Comparison of ENCODE assay signal across 10 cellular contexts in genomic region chr1:172143384-172144025, GRCh38.
DNase-seq lines count a peak whose midpoint lies in the region; TF ChIP-seq lines count a peak whose summit lies in the region.
"Had no signal": no experiment of that assay in that cellular context is flagged by ENCODE, and none has a peak within 500 bp of the region (broad histone marks: within the 10 kb centered on the region; RNA-seq: fewer than 3 reads in every experiment).

No MANE protein-coding gene starts in this region.

- H3K27me3 Mint-ChIP-seq in activated T-helper 2 cell treated with anti-CD3 and anti-CD28 coated beads, Interferon-gamma antibody, Interleukin-2, Interleukin-4, amounts not matched to agents 10 μg/mL and 5 μg/mL and 100 μg/mL, durations not matched to agents 14 hours and 24 hours and 36 hours (ENCODE audit: low read depth), result no peaks in the 10 kb centered on the region

- H3K4me1 Mint-ChIP-seq in activated T-helper 2 cell treated with anti-CD3 and anti-CD28 coated beads, Interferon-gamma antibody, Interleukin-2, Interleukin-4, amounts not matched to agents 10 μg/mL and 5 μg/mL and 100 μg/mL, durations not matched to agents 14 hours and 24 hours and 36 hours (ENCODE audit: low read depth), result peaks cover 13% of the 10 kb centered on the region

- no peaks in the 10 kb centered on the region for H3K36me3 Mint-ChIP-seq in activated T-helper 2 cell treated with anti-CD3 and anti-CD28 coated beads, Interferon-gamma antibody, Interleukin-2, Interleukin-4, amounts not matched to agents 10 μg/mL and 5 μg/mL and 100 μg/mL, durations not matched to agents 14 hours and 24 hours and 36 hours (ENCODE audit: low read depth)
- H3K36me3 Mint-ChIP-seq: natural killer cell treated with Interleukin-12 subunit alpha and Interleukin-12 subunit beta and Interleukin-15 and Interleukin-18, amount 100 ng/mL, for 72 hours had no signal

- no peaks in the 10 kb centered on the region for H3K27me3 ChIP-seq in spleen (replicated peaks in 1 of 7)

- CTCF ChIA-PET in HEK293 (lab: Yijun Ruan, JAX), result no interaction called here

- WGBS in spleen, 5 donors, result 46 to 62% (median 58%) methylated on average over 3 of the region's 3 CpGs

- DNase-seq in cardiac fibroblast (ENCODE audit: low read depth in 2 of 2), result peak; percentile 84 to 94
- DNase-seq in left kidney (ENCODE audit: low read depth, low spot score), result peak; percentile 59
- DNase-seq in spleen, result no peak
- DNase-seq in AG20443 (ENCODE audit: low spot score), result no peak
- no peak for DNase-seq in activated CD4-positive, alpha-beta T cell treated with anti-CD3 and anti-CD28 coated beads for 1 hour
- no peak for DNase-seq in activated T-helper 2 cell treated with anti-CD3 and anti-CD28 coated beads, Interferon-gamma antibody, Interleukin-2, Interleukin-4, amounts not matched to agents 10 μg/mL and 5 μg/mL and 100 μg/mL, durations not matched to agents 14 hours and 24 hours and 36 hours (ENCODE audit: low spot score)
- DNase-seq in retina, result no peak
- DNase-seq: activated CD4-positive, alpha-beta T cell treated with anti-CD3 and anti-CD28 coated beads, Interleukin-2, amount 50 U/mL, for 48 hours had no signal

- no peak overlapping the region for H3K27ac Mint-ChIP-seq in activated T-helper 2 cell treated with anti-CD3 and anti-CD28 coated beads, Interferon-gamma antibody, Interleukin-2, Interleukin-4, amounts not matched to agents 10 μg/mL and 5 μg/mL and 100 μg/mL, durations not matched to agents 14 hours and 24 hours and 36 hours
- H3K27ac Mint-ChIP-seq: natural killer cell treated with Interleukin-12 subunit alpha and Interleukin-12 subunit beta and Interleukin-15 and Interleukin-18, amount 100 ng/mL, for 72 hours had no signal

- H3K4me3 Mint-ChIP-seq in activated T-helper 2 cell treated with anti-CD3 and anti-CD28 coated beads, Interferon-gamma antibody, Interleukin-2, Interleukin-4, amounts not matched to agents 10 μg/mL and 5 μg/mL and 100 μg/mL, durations not matched to agents 14 hours and 24 hours and 36 hours (ENCODE audit: low read depth), result no peak overlapping the region
- H3K4me3 Mint-ChIP-seq: natural killer cell treated with Interleukin-12 subunit alpha and Interleukin-12 subunit beta and Interleukin-15 and Interleukin-18, amount 100 ng/mL, for 72 hours had no signal

- H3K27ac ChIP-seq in HEK293 (ENCODE audit: extremely low read depth, low read depth, low read length), result no peak overlapping the region
- peak overlapping the region; percentile 64 to 94 (median 86) for H3K27ac ChIP-seq in spleen

- H3K36me3 ChIP-seq in HEK293 (ENCODE audit: control insufficient read depth in 2 of 2, insufficient read depth in 1 of 2, low read length in 2 of 2) (no peaks in the 10 kb centered on the region), spleen (no peaks in the 10 kb centered on the region)

- H3K9me3 ChIP-seq in HEK293 (ENCODE audit: control insufficient read depth, insufficient read depth, low read depth, low read length), result no peaks in the 10 kb centered on the region
- no peaks in the 10 kb centered on the region for H3K9me3 ChIP-seq in spleen

- no peak for TF ChIP-seq CTCF in HEK293 (tag by site-specific recombination; IDR thresholded peaks at IDR 0.05)
- TF ChIP-seq CTCF in cardiac fibroblast (IDR thresholded peaks at IDR 0.05; ENCODE audit: low read depth, low read length), result no peak
- TF ChIP-seq CTCF in spleen (IDR thresholded peaks at IDR 0.05 in 8 of 11, conservative IDR thresholded peaks at IDR 0.05 in 3 of 11), result no peak

- H3K4me1 ChIP-seq in HEK293 (ENCODE audit: control insufficient read depth, insufficient read depth, low read length) (no peaks in the 10 kb centered on the region), spleen (peaks cover 0 to 12% (median 2%) of the 10 kb centered on the region in 6 donors)

- intact Hi-C loops in spleen (cut with DNase I; ENCODE audit: low total_unique reads), result no loop called here
- intact Hi-C loops in activated T-helper 2 cell treated with anti-CD3 and anti-CD28 coated beads, Interferon-gamma antibody, Interleukin-2, Interleukin-4, amounts not matched to agents 10 μg/mL and 5 μg/mL and 100 μg/mL, durations not matched to agents 14 hours and 24 hours and 36 hours (cut with micrococcal nuclease), result no loop called here

- no peak for TF ChIP-seq POLR2A in spleen (IDR thresholded peaks at IDR 0.05)

- no peak overlapping the region for H3K4me3 ChIP-seq in HEK293 (ENCODE audit: low read depth, low read length)
- H3K4me3 ChIP-seq in cardiac fibroblast (replicated peaks in 1 of 2; ENCODE audit: low read depth in 2 of 2, low read length in 2 of 2), result peak overlapping the region; percentile 62 to 76
- H3K4me3 ChIP-seq in spleen, result peak overlapping the region; percentile 30 to 67 (median 34)

- POLR2A ChIA-PET in HEK293 (lab: Yijun Ruan, JAX), result interaction anchor here (0.6 kb wide), 1 partner anchor 67 kb away, joined by 4 read pairs; no protein-coding TSS in a partner anchor

- H3K9me3 Mint-ChIP-seq in activated T-helper 2 cell treated with anti-CD3 and anti-CD28 coated beads, Interferon-gamma antibody, Interleukin-2, Interleukin-4, amounts not matched to agents 10 μg/mL and 5 μg/mL and 100 μg/mL, durations not matched to agents 14 hours and 24 hours and 36 hours, result no peaks in the 10 kb centered on the region
- H3K9me3 Mint-ChIP-seq: natural killer cell treated with Interleukin-12 subunit alpha and Interleukin-12 subunit beta and Interleukin-15 and Interleukin-18, amount 100 ng/mL, for 72 hours had no signal

TF ChIP-seq in HEK293, 187 proteins besides CTCF, POLR2A, EP300 and RAD21:
- TF ChIP-seq EGR2 (tag by site-specific recombination; IDR thresholded peaks at IDR 0.05; ENCODE audit: low read depth) (peak; percentile 66), ZIC2 (tag by site-specific recombination; IDR thresholded peaks at IDR 0.05) (no peak), GLIS1 (tag by site-specific recombination; IDR thresholded peaks at IDR 0.05) (peak; percentile 61), ZBTB26 (tag by site-specific recombination; optimal IDR thresholded peaks at IDR 0.05) (no peak), ZNF398 (tag by site-specific recombination; IDR thresholded peaks at IDR 0.05) (peak; percentile 57), ZFHX2 (tag by site-specific recombination; conservative IDR thresholded peaks at IDR 0.05) (peak; percentile 60)
TF ChIP-seq in HEK293: peak in this region for 4.

Comparison
In these comparisons a context has a peak if more than half of its experiments do, and no peak if none do; other contexts are left out.
1. DNase-seq: peak in cardiac fibroblast (2 of 2) and left kidney (single experiment); none in spleen (single experiment), AG20443 (single experiment), activated CD4-positive, alpha-beta T cell treated with anti-CD3 and anti-CD28 coated beads for 1 hour (single experiment), activated T-helper 2 cell treated with anti-CD3 and anti-CD28 coated beads, Interferon-gamma antibody, Interleukin-2, Interleukin-4, amounts not matched to agents 10 μg/mL and 5 μg/mL and 100 μg/mL, durations not matched to agents 14 hours and 24 hours and 36 hours (single experiment) and retina (single experiment).